In the genomic region with DNA sequence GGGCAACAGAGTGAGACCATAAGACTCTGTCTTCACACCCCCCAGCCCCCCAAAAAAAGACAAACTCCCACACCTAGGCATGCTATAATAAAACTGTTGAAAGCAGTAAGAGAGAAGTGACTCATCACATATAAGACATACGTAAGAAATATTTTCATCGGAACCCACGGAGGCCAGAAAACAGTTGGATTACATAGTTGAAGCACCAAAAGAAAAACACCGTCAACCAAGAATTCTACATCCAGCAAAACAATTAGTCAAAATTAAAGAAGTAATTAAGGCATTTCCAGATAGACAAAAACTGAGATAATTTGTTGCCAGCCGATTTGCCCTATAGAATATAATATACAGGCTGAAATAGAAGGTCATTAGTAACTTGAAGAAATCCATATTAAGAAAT, we compare ENCODE assay signal across 14 cellular contexts.
DNase-seq lines count a peak whose midpoint lies in the region; ATAC-seq and TF ChIP-seq lines count a peak whose summit lies in the region.
"Had no signal": no experiment of that assay in that cellular context is flagged by ENCODE, and none has a peak within 500 bp of the region (broad histone marks: within the 10 kb centered on the region; RNA-seq: fewer than 3 reads in every experiment).

No MANE protein-coding gene starts in this region.

- 93 to 94% methylated on average over 5 of the region's 5 CpGs for whole genome bisulfite sequencing in sigmoid colon, 2 donors

- H3K4me1 ChIP-seq in adipocyte (ENCODE audit: control insufficient read depth, insufficient read depth, low read length) (peaks cover 57% of the 10 kb centered on the region), sigmoid colon (peaks cover 0 to 65% (median 30%) of the 10 kb centered on the region in 4 donors), tibial artery (peaks cover 0 to 33% (median 16%) of the 10 kb centered on the region in 4 donors)

- no peak for TF ChIP-seq CTCF in choroid plexus epithelial cell (conservative IDR thresholded peaks at IDR 0.05; ENCODE audit: low read depth, low read length)
- no peak for TF ChIP-seq CTCF in sigmoid colon (IDR thresholded peaks at IDR 0.05)
- no peak for TF ChIP-seq CTCF in tibial artery (IDR thresholded peaks at IDR 0.05)

- no peaks in the 10 kb centered on the region for H3K36me3 Mint-ChIP-seq in activated CD4-positive, alpha-beta T cell treated with anti-CD3 and anti-CD28 coated beads, Interleukin-2, amount 10 ng/mL, durations not matched to agents 7 days and 5 days (ENCODE audit: low read depth)

- intact Hi-C loops in sigmoid colon (cut with DNase I) (no loop called here), tibial artery (cut with DNase I; ENCODE audit: low total_unique reads) (no loop called here)

- peaks cover 13% of the 10 kb centered on the region for H3K27me3 Mint-ChIP-seq in activated CD4-positive, alpha-beta T cell treated with anti-CD3 and anti-CD28 coated beads, Interleukin-2, amount 10 ng/mL, durations not matched to agents 7 days and 5 days

- H3K36me3 ChIP-seq in adipocyte (ENCODE audit: control insufficient read depth, insufficient read depth, low read length, severe bottlenecking), result no peaks in the 10 kb centered on the region
- no peaks in the 10 kb centered on the region for H3K36me3 ChIP-seq in sigmoid colon
- H3K36me3 ChIP-seq in tibial artery, result no peaks in the 10 kb centered on the region

- no peak overlapping the region for H3K4me3 Mint-ChIP-seq in activated CD4-positive, alpha-beta T cell treated with anti-CD3 and anti-CD28 coated beads, Interleukin-2, amount 10 ng/mL, durations not matched to agents 7 days and 5 days
- H3K4me3 Mint-ChIP-seq: GM23338 had no signal

- no peak for TF ChIP-seq POLR2A in sigmoid colon (IDR thresholded peaks at IDR 0.05)

- no peak for TF ChIP-seq EP300 in sigmoid colon (IDR thresholded peaks at IDR 0.05)

- H3K9me3 ChIP-seq in adipocyte (ENCODE audit: control insufficient read depth, low read length) (peaks cover 15% of the 10 kb centered on the region), sigmoid colon (peaks cover 0 to 12% (median 7%) of the 10 kb centered on the region in 4 donors), tibial artery (peaks cover 0 to 14% (median 7%) of the 10 kb centered on the region in 3 donors)

- POLR2A ChIA-PET in activated CD4-positive, alpha-beta T cell treated with anti-CD3 and anti-CD28 coated beads, Interleukin-2, amount 10 ng/mL, durations not matched to agents 7 days and 5 days (lab: Charles Lee), result no interaction called here

- no peak for ATAC-seq in HG03354 (IDR thresholded peaks at IDR 0.05; ENCODE audit: poor library complexity, severe bottlenecking, unreplicated experiment)
- ATAC-seq: GM23338, HCT116 had no signal

- no peaks in the 10 kb centered on the region for H3K4me1 Mint-ChIP-seq in activated CD4-positive, alpha-beta T cell treated with anti-CD3 and anti-CD28 coated beads, Interleukin-2, amount 10 ng/mL, durations not matched to agents 7 days and 5 days

- H3K9me3 Mint-ChIP-seq in activated CD4-positive, alpha-beta T cell treated with anti-CD3 and anti-CD28 coated beads, Interleukin-2, amount 10 ng/mL, durations not matched to agents 7 days and 5 days, result peaks cover 11% of the 10 kb centered on the region

- H3K9ac ChIP-seq in adipocyte (ENCODE audit: low read length), result peak overlapping the region; percentile 80

- H3K27me3 ChIP-seq in adipocyte (replicated peaks; ENCODE audit: control insufficient read depth, insufficient read depth, low read length), result no peaks in the 10 kb centered on the region
- H3K27me3 ChIP-seq in sigmoid colon, result no peaks in the 10 kb centered on the region
- no peaks in the 10 kb centered on the region for H3K27me3 ChIP-seq in tibial artery

- H3K27ac ChIP-seq in sigmoid colon (peak overlapping the region; percentile 61 to 91 (median 80)), tibial artery (peak overlapping the region; percentile 58 to 86)
- H3K27ac ChIP-seq: C4-2B had no signal

- CTCF ChIA-PET in activated CD4-positive, alpha-beta T cell treated with anti-CD3 and anti-CD28 coated beads, Interleukin-2, amount 10 ng/mL, durations not matched to agents 7 days and 5 days (lab: Charles Lee), result no interaction called here

- DNase-seq in adipocyte (ENCODE audit: low read depth) (no peak), choroid plexus epithelial cell (ENCODE audit: low read depth) (peak; percentile 44), sigmoid colon (no peak), tibial artery (no peak), foreskin melanocyte (no peak)
- no peak for DNase-seq in activated CD4-positive, alpha-beta T cell treated with anti-CD3 and anti-CD28 coated beads, Interleukin-2, amount 10 ng/mL, durations not matched to agents 7 days and 5 days
- DNase-seq: GF-D8, NCI-H1105 treated with DMSO at 0.1 percent for 48 hours, NCI-H187 treated with DMSO at 0.1 percent for 48 hours, NCI-H526 treated with DMSO at 0.1 percent for 48 hours had no signal

- H3K27ac Mint-ChIP-seq in activated CD4-positive, alpha-beta T cell treated with anti-CD3 and anti-CD28 coated beads, Interleukin-2, amount 10 ng/mL, durations not matched to agents 7 days and 5 days, result no peak overlapping the region
- H3K27ac Mint-ChIP-seq: GM23338 had no signal

- H3K4me3 ChIP-seq in adipocyte (ENCODE audit: low read length) (peak overlapping the region; percentile 30), choroid plexus epithelial cell (ENCODE audit: low read depth, low read length) (no peak overlapping the region), sigmoid colon (no peak overlapping the region), tibial artery (no peak overlapping the region)
- H3K4me3 ChIP-seq: GM23338 had no signal
